Comparison of ENCODE assay signal across 18 cellular contexts in the genomic region with DNA sequence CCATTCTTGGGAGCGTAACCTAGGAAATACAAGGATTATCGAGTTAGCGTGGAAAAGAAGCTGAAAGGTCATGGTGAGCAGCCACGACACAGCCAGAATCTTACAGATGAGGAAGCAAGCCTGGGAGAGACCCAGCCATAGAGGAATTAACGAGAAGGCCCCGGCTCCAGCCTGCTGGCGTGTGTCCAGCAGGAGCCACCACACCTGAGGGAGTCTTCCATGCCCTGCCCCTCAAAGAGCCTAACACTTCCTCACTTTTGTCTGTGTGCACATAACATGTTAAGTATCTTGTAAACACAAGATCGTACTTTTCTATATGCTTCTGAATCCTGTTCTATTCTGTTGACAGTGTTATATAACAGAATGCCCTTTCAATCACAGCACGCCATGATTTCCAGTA. TPM values are rescaled to one million over a fixed set of nuclear protein-coding genes. Genes with fewer than 3 reads are reported as not detected.
"Had no signal": no experiment of that assay in that cellular context is flagged by ENCODE, and none has a peak within 500 bp of the region (broad histone marks: within the 10 kb centered on the region; RNA-seq: fewer than 3 reads in every experiment).

No MANE protein-coding gene starts in this region.

- H3K27me3 Mint-ChIP-seq: activated CD4-positive, alpha-beta T cell treated with anti-CD3 and anti-CD28 coated beads, Interleukin-2, amount 10 ng/mL, durations not matched to agents 7 days and 5 days; stimulated activated naive B cell treated with anti-CD40 and anti-IgM and Interleukin-4, amounts not matched to agents 10 μg/mL and 1 μg/mL and 100 μg/mL, for 72 hours had no signal

- H3K36me3 ChIP-seq: prostate gland, right lobe of liver, tibial nerve had no signal

- H3K27ac Mint-ChIP-seq: activated CD4-positive, alpha-beta T cell treated with anti-CD3 and anti-CD28 coated beads, Interleukin-2, amount 10 ng/mL, durations not matched to agents 7 days and 5 days; activated naive CD4-positive, alpha-beta T cell treated with anti-CD3 and anti-CD28 coated beads for 36 hours; dendritic cell treated with granulocyte-macrophage colony-stimulating factor and Interleukin-4, amounts not matched to agents 40 ng/mL and 50 ng/mL, for 4 days; immature natural killer cell; naive thymus-derived CD4-positive, alpha-beta T cell; stimulated activated naive B cell treated with anti-CD40 and anti-IgM and Interleukin-4, amounts not matched to agents 10 μg/mL and 1 μg/mL and 100 μg/mL, for 72 hours; T-helper 1 cell treated with Interleukin-12 subunit alpha and Interleukin-12 subunit beta and Interleukin-4 antibody, amounts not matched to agents 30 μg/mL and 1 μg/mL, for 36 hours had no signal

- DNase-seq: activated CD4-positive, alpha-beta T cell treated with anti-CD3 and anti-CD28 coated beads, Interleukin-2, amount 10 ng/mL, durations not matched to agents 7 days and 5 days; activated CD4-positive, CD25-positive, alpha-beta regulatory T cell; activated CD8-positive, alpha-beta memory T cell treated with anti-CD3 and anti-CD28 coated beads for 24 hours; activated naive CD4-positive, alpha-beta T cell treated with anti-CD3 and anti-CD28 coated beads for 36 hours; central memory CD4-positive, alpha-beta T cell; erythroblast; immature natural killer cell; left cardiac atrium; naive thymus-derived CD4-positive, alpha-beta T cell; nucleus accumbens; right lobe of liver; stimulated activated CD4-positive, alpha-beta T cell treated with anti-CD3 and anti-CD28 coated beads, Interleukin-2, amount 100 ng/mL, for 24 hours; stimulated activated naive B cell treated with anti-CD40 and anti-IgM and Interleukin-4, amounts not matched to agents 10 μg/mL and 1 μg/mL and 100 μg/mL, for 72 hours had no signal

- H3K4me3 Mint-ChIP-seq: activated CD4-positive, alpha-beta T cell treated with anti-CD3 and anti-CD28 coated beads, Interleukin-2, amount 10 ng/mL, durations not matched to agents 7 days and 5 days; activated naive CD4-positive, alpha-beta T cell treated with anti-CD3 and anti-CD28 coated beads for 36 hours; dendritic cell treated with granulocyte-macrophage colony-stimulating factor and Interleukin-4, amounts not matched to agents 40 ng/mL and 50 ng/mL, for 4 days; immature natural killer cell; naive thymus-derived CD4-positive, alpha-beta T cell; stimulated activated naive B cell treated with anti-CD40 and anti-IgM and Interleukin-4, amounts not matched to agents 10 μg/mL and 1 μg/mL and 100 μg/mL, for 72 hours; T-helper 1 cell treated with Interleukin-12 subunit alpha and Interleukin-12 subunit beta and Interleukin-4 antibody, amounts not matched to agents 30 μg/mL and 1 μg/mL, for 36 hours had no signal

- H3K27me3 ChIP-seq: right lobe of liver, tibial nerve had no signal

- H3K4me1 Mint-ChIP-seq: activated CD4-positive, alpha-beta T cell treated with anti-CD3 and anti-CD28 coated beads, Interleukin-2, amount 10 ng/mL, durations not matched to agents 7 days and 5 days; immature natural killer cell; naive thymus-derived CD4-positive, alpha-beta T cell; stimulated activated naive B cell treated with anti-CD40 and anti-IgM and Interleukin-4, amounts not matched to agents 10 μg/mL and 1 μg/mL and 100 μg/mL, for 72 hours had no signal

- ATAC-seq: left cardiac atrium; naive thymus-derived CD4-positive, alpha-beta T cell; right lobe of liver; stimulated activated naive B cell treated with anti-CD40 and anti-IgM and Interleukin-4, amounts not matched to agents 10 μg/mL and 1 μg/mL and 100 μg/mL, for 72 hours had no signal

- H3K4me3 ChIP-seq: lung, prostate gland, right lobe of liver, tibial nerve had no signal

- H3K4me1 ChIP-seq: prostate gland, tibial nerve had no signal

- H3K9me3 ChIP-seq: prostate gland had no signal

- H3K9me3 Mint-ChIP-seq: activated CD4-positive, alpha-beta T cell treated with anti-CD3 and anti-CD28 coated beads, Interleukin-2, amount 10 ng/mL, durations not matched to agents 7 days and 5 days; immature natural killer cell; T-helper 1 cell treated with Interleukin-12 subunit alpha and Interleukin-12 subunit beta and Interleukin-4 antibody, amounts not matched to agents 30 μg/mL and 1 μg/mL, for 36 hours had no signal

- H3K36me3 Mint-ChIP-seq: immature natural killer cell had no signal

- H3K27ac ChIP-seq: right lobe of liver, tibial nerve had no signal

RNA-seq across cellular contexts. Expression of a gene that starts 18.1 kb away (rescaled TPM):
- polyA plus RNA-seq: immature natural killer cell; naive thymus-derived CD4-positive, alpha-beta T cell had no signal
